Comparison of ENCODE assay signal across 11 cellular contexts in the genomic region with DNA sequence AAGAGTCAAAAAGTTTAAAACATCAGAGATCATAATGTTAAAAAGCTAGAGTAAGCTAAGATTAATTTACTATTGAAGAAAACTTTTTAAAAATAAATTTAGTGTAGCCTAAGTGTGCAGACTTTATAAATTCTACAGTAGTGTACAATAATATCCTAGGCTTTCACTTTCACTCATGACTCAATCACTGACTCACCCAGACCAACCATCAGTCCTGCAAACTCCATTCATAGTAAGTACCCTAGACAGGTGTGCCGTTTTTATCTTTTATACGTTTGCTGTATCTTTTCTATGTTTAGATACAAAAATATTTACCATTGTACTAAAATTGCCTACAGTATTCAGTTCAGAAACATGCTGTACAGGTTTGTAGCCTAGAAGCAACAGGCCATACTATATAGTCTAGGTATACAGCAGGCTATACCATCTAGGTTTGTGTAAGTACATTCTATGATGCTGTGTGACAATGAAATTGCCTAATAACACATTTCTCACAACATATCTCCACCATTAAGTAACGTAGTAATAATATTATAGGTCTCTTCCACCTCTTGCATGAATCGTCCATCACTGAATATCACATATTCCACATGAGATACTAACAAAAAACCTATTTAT. TPM values are rescaled to one million over a fixed set of nuclear protein-coding genes. Genes with fewer than 3 reads are reported as not detected.
DNase-seq lines count a peak whose midpoint lies in the region; ATAC-seq, FAIRE-seq and TF ChIP-seq lines count a peak whose summit lies in the region.
"Had no signal": no experiment of that assay in that cellular context is flagged by ENCODE, and none has a peak within 500 bp of the region (broad histone marks: within the 10 kb centered on the region; RNA-seq: fewer than 3 reads in every experiment).

No MANE protein-coding gene starts in this region.

- CTCF ChIA-PET in activated naive CD4-positive, alpha-beta T cell treated with anti-CD3 and anti-CD28 coated beads, Interleukin-2, amount 10 ng/mL, durations not matched to agents 7 days and 5 days (lab: Charles Lee), result no interaction called here

- no peaks in the 10 kb centered on the region for H4K20me1 ChIP-seq in keratinocyte (ENCODE audit: control insufficient read depth, extremely low read depth, insufficient read depth, low read length)

- peak overlapping the region; percentile 46 for H3K4me2 ChIP-seq in keratinocyte (ENCODE audit: control insufficient read depth, extremely low read depth, insufficient read depth, low read depth, low read length)

- H3K27me3 ChIP-seq in keratinocyte (ENCODE audit: control insufficient read depth, extremely low read depth, insufficient read depth, low read length), result no peaks in the 10 kb centered on the region

- ATAC-seq in HG02610 (IDR thresholded peaks at IDR 0.05; ENCODE audit: unreplicated experiment) (peak; percentile 87), GM19023 (IDR thresholded peaks at IDR 0.05; ENCODE audit: unreplicated experiment) (no peak), HG02571 (IDR thresholded peaks at IDR 0.05; ENCODE audit: unreplicated experiment) (no peak)

- no peak overlapping the region for H3K9ac ChIP-seq in keratinocyte (ENCODE audit: control insufficient read depth, extremely low read depth, insufficient read depth, low read length)
- H3K9ac ChIP-seq: parathyroid adenoma had no signal

- no peak for FAIRE-seq in keratinocyte (lab: Jason Lieb, UNC)

- no peaks in the 10 kb centered on the region for H3K36me3 ChIP-seq in keratinocyte (ENCODE audit: control insufficient read depth in 2 of 2, extremely low read depth in 1 of 2, insufficient read depth in 2 of 2, low read length in 2 of 2)

- no peak overlapping the region for H3K4me3 Mint-ChIP-seq in activated naive CD4-positive, alpha-beta T cell treated with anti-CD3 and anti-CD28 coated beads, Interleukin-2, amount 10 ng/mL, durations not matched to agents 7 days and 5 days
- H3K4me3 Mint-ChIP-seq: activated naive CD4-positive, alpha-beta T cell treated with anti-CD3 and anti-CD28 coated beads, Interleukin-2, amount 50 U/mL, for 24 hours had no signal

- TF ChIP-seq CTCF in GM13976 (IDR thresholded peaks at IDR 0.05; ENCODE audit: borderline replicate concordance, control extremely low read depth, extremely low read depth, insufficient read depth, missing control alignments) (no peak), keratinocyte (optimal IDR thresholded peaks at IDR 0.05 in 1 of 3, IDR thresholded peaks at IDR 0.05 in 1 of 3, conservative IDR thresholded peaks at IDR 0.05 in 1 of 3; ENCODE audit: extremely low read depth in 1 of 3, insufficient read depth in 2 of 3, low read length in 3 of 3) (no peak)

- no peak overlapping the region for H2AFZ ChIP-seq in keratinocyte (ENCODE audit: control insufficient read depth, low read length)
- H2AFZ ChIP-seq: parathyroid adenoma had no signal

- H3K79me2 ChIP-seq in keratinocyte (ENCODE audit: control insufficient read depth, insufficient read depth, low read length), result peaks cover 2% of the 10 kb centered on the region
- H3K79me2 ChIP-seq: parathyroid adenoma had no signal

- peaks cover 14% of the 10 kb centered on the region for H3K4me1 ChIP-seq in keratinocyte (ENCODE audit: control insufficient read depth, extremely low read depth, insufficient read depth, low read length)
- H3K4me1 ChIP-seq: parathyroid adenoma had no signal

- peak overlapping the region; percentile 25 for H3K27ac ChIP-seq in keratinocyte (ENCODE audit: control insufficient read depth, insufficient read depth, low read length)
- H3K27ac ChIP-seq: parathyroid adenoma had no signal

- DNase-seq in GM13976 (ENCODE audit: low spot score), result peak; percentile 21
- DNase-seq in RPMI7951 (ENCODE audit: low read depth), result peak; percentile 51
- peak; percentile 17 for DNase-seq in keratinocyte (ENCODE audit: low read depth, low spot score)
- no peak for DNase-seq in COLO668 (lab: John Stamatoyannopoulos, UW; ENCODE audit: unreplicated experiment)
- no peak for DNase-seq in activated naive CD4-positive, alpha-beta T cell treated with anti-CD3 and anti-CD28 coated beads, Interleukin-2, amount 10 ng/mL, durations not matched to agents 7 days and 5 days
- DNase-seq: DND-41 had no signal

- H3K4me1 Mint-ChIP-seq in activated naive CD4-positive, alpha-beta T cell treated with anti-CD3 and anti-CD28 coated beads, Interleukin-2, amount 10 ng/mL, durations not matched to agents 7 days and 5 days, result no peaks in the 10 kb centered on the region

- H3K36me3 Mint-ChIP-seq in activated naive CD4-positive, alpha-beta T cell treated with anti-CD3 and anti-CD28 coated beads, Interleukin-2, amount 10 ng/mL, durations not matched to agents 7 days and 5 days, result no peaks in the 10 kb centered on the region

- H3K9me1 ChIP-seq in keratinocyte (ENCODE audit: control insufficient read depth, extremely low read depth, insufficient read depth, low read length), result no peaks in the 10 kb centered on the region

- dilution Hi-C loops in keratinocyte (cut with MboI; ENCODE audit: extremely low pct_ligation_motif_present, low sequenced_read_pairs), result no loop called here

- no peak overlapping the region for H3K4me3 ChIP-seq in keratinocyte (ENCODE audit: control insufficient read depth in 2 of 3, extremely low read depth in 1 of 3, insufficient read depth in 2 of 3, low read depth in 1 of 3, low read length in 3 of 3)

- no peaks in the 10 kb centered on the region for H3K9me3 ChIP-seq in keratinocyte (ENCODE audit: control insufficient read depth, low read depth, low read length)

- no peak overlapping the region for H3K27ac Mint-ChIP-seq in activated naive CD4-positive, alpha-beta T cell treated with anti-CD3 and anti-CD28 coated beads, Interleukin-2, amount 10 ng/mL, durations not matched to agents 7 days and 5 days
- H3K27ac Mint-ChIP-seq: activated naive CD4-positive, alpha-beta T cell treated with anti-CD3 and anti-CD28 coated beads, Interleukin-2, amount 50 U/mL, for 24 hours had no signal

- no peaks in the 10 kb centered on the region for H3K27me3 Mint-ChIP-seq in activated naive CD4-positive, alpha-beta T cell treated with anti-CD3 and anti-CD28 coated beads, Interleukin-2, amount 10 ng/mL, durations not matched to agents 7 days and 5 days
- H3K27me3 Mint-ChIP-seq: activated naive CD4-positive, alpha-beta T cell treated with anti-CD3 and anti-CD28 coated beads, Interleukin-2, amount 50 U/mL, for 24 hours had no signal

- no peaks in the 10 kb centered on the region for H3K9me3 Mint-ChIP-seq in activated naive CD4-positive, alpha-beta T cell treated with anti-CD3 and anti-CD28 coated beads, Interleukin-2, amount 10 ng/mL, durations not matched to agents 7 days and 5 days
- H3K9me3 Mint-ChIP-seq: activated naive CD4-positive, alpha-beta T cell treated with anti-CD3 and anti-CD28 coated beads, Interleukin-2, amount 50 U/mL, for 24 hours had no signal

- in situ Hi-C loops in GM13976 (cut with MboI; ENCODE audit: low sequenced_read_pairs, unreplicated experiment), result no loop called here

RNA-seq across cellular contexts. Expression of gene MEGF9, which starts 59.2 kb away (rescaled TPM):
- total RNA-seq in RPMI7951 (2014; rRNA removed; shearing (Covaris generic)), result 10.5 and 11.1 TPM in 2 replicates
- 8.2 to 11.2 TPM (median 9.8 TPM) in 3 replicates for polyA plus RNA-seq in keratinocyte
- polyA plus RNA-seq in keratinocyte (2011; ENCODE audit: low read depth), result 5.3 TPM
- 8.2 and 14.9 TPM in 2 replicates for polyA plus RNA-seq in keratinocyte (2011; cell fraction: cytosol; rRNA removed)
- 17.2 and 19.9 TPM in 2 replicates for polyA plus RNA-seq in keratinocyte (2011; cell fraction: nucleus; rRNA removed)
- 8.2 and 12.3 TPM in 2 replicates for polyA plus RNA-seq in keratinocyte (2012; ENCODE audit: low replicate concordance)
- polyA minus RNA-seq in keratinocyte, result 3.7 to 10.6 TPM (median 10.6 TPM) in 3 replicates
- polyA minus RNA-seq in keratinocyte (2011; cell fraction: cytosol; rRNA and poly(A)+ RNA removed), result 12.1 TPM
- 13.2 and 24.9 TPM in 2 replicates for polyA minus RNA-seq in keratinocyte (2011; cell fraction: nucleus; rRNA and poly(A)+ RNA removed)

Comparison
In these comparisons a context has a peak if more than half of its experiments do, and no peak if none do; other contexts are left out.
1. DNase-seq: peak in GM13976 (single experiment), RPMI7951 (single experiment) and keratinocyte (single experiment); none in COLO668 (single experiment) and activated naive CD4-positive, alpha-beta T cell treated with anti-CD3 and anti-CD28 coated beads, Interleukin-2, amount 10 ng/mL, durations not matched to agents 7 days and 5 days (single experiment).